9 cellular contexts compared by ENCODE assay signal in the genomic region with DNA sequence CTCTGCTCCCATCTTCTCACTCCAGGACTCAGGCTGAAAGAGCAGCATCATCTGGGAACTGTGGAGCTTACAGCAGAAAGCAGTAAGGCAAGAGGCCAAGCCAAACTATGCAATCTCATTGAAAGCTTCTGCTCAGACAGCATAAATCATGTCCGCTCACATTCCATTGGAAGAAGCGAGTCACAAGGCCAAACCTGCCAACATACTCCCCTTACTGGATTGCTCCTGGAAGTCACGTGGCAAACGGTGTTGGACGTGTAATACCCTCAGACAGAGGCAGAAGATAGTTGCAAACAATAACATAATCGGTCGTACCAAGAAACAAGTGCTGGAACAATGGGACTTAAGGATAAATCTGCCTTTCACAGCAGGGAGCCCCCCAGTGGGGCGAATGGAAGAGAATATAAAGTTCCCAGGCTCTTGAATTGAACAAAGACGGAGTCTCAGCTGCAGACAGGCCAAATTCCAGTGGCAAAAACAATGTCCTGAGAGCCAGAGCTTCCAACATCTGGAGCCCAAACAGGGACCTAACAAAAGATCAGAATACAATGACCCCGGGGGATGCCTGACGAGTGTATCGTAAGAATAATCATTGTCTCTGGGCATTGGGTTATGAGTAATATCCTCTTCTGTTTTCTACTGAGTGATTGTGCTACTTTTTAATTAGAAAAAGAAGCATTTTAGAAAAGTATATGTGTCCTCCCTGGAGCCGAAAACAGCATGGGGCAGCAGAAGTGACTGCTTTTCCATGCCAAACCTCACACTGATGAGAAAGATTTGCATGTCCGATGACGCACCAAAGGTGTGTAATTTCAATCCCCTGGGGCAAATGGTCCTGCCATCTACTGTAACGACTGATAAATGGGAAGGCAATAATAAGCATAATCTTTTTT.
DNase-seq lines count a peak whose midpoint lies in the region; FAIRE-seq and TF ChIP-seq lines count a peak whose summit lies in the region.
"Had no signal": no experiment of that assay in that cellular context is flagged by ENCODE, and none has a peak within 500 bp of the region (broad histone marks: within the 10 kb centered on the region; RNA-seq: fewer than 3 reads in every experiment).

No MANE protein-coding gene starts in this region.

- no peaks in the 10 kb centered on the region for H3K27me3 ChIP-seq in mammary epithelial cell (ENCODE audit: insufficient read depth, low read length)
- no peaks in the 10 kb centered on the region for H3K27me3 ChIP-seq in keratinocyte (ENCODE audit: control insufficient read depth, extremely low read depth, insufficient read depth, low read length)
- peaks cover 9% of the 10 kb centered on the region for H3K27me3 ChIP-seq in transverse colon
- no peaks in the 10 kb centered on the region for H3K27me3 ChIP-seq in esophagus muscularis mucosa

- H3K4me2 ChIP-seq in mammary epithelial cell (ENCODE audit: insufficient read depth, low read depth, low read length) (no peak overlapping the region), keratinocyte (ENCODE audit: control insufficient read depth, extremely low read depth, insufficient read depth, low read depth, low read length) (peak overlapping the region; percentile 70)

- H3K9me3 ChIP-seq in mammary epithelial cell (replicated peaks; ENCODE audit: insufficient read depth, low read length) (no peaks in the 10 kb centered on the region), keratinocyte (ENCODE audit: control insufficient read depth, low read depth, low read length) (no peaks in the 10 kb centered on the region), transverse colon (no peaks in the 10 kb centered on the region), esophagus muscularis mucosa (no peaks in the 10 kb centered on the region)

- H4K20me1 ChIP-seq in mammary epithelial cell (ENCODE audit: insufficient read depth, low read length) (no peaks in the 10 kb centered on the region), keratinocyte (ENCODE audit: control insufficient read depth, extremely low read depth, insufficient read depth, low read length) (no peaks in the 10 kb centered on the region)

- TF ChIP-seq POLR2A in transverse colon (IDR thresholded peaks at IDR 0.05) (no peak), esophagus muscularis mucosa (IDR thresholded peaks at IDR 0.05; ENCODE audit: low read depth) (no peak)

- H3K9me1 ChIP-seq in keratinocyte (ENCODE audit: control insufficient read depth, extremely low read depth, insufficient read depth, low read length): no peaks in the 10 kb centered on the region

- DNase-seq in DMS 273 (lab: John Stamatoyannopoulos, UW; ENCODE audit: unreplicated experiment) (peak; percentile 10), DMS 273 treated with DMSO at 0.1 percent for 48 hours (lab: John Stamatoyannopoulos, UW) (no peak), mammary epithelial cell (peak; percentile 35), keratinocyte (ENCODE audit: low read depth, low spot score) (peak; percentile 65), transverse colon (peak; percentile 15), COR-L47 (lab: John Stamatoyannopoulos, UW) (no peak), esophagus muscularis mucosa (ENCODE audit: extremely low spot score) (no peak)
- no peak for DNase-seq in stimulated activated naive CD4-positive, alpha-beta T cell (lab: John Stamatoyannopoulos, UW)

- H3K27ac ChIP-seq in mammary epithelial cell (ENCODE audit: insufficient read depth, low read depth, low read length) (no peak overlapping the region), keratinocyte (ENCODE audit: control insufficient read depth, insufficient read depth, low read length) (peak overlapping the region; percentile 65), transverse colon (peak overlapping the region in 3 of 4 donors; percentile 8 to 22 (median 18)), esophagus muscularis mucosa (replicated peaks in 1 of 4) (peak overlapping the region in 1 of 4 donors; percentile 54)
- H3K27ac ChIP-seq: 22Rv1 had no signal

- H3K79me2 ChIP-seq in mammary epithelial cell (ENCODE audit: insufficient read depth, low read length) (no peaks in the 10 kb centered on the region), keratinocyte (ENCODE audit: control insufficient read depth, insufficient read depth, low read length) (no peaks in the 10 kb centered on the region)

- no peak overlapping the region for H3K9ac ChIP-seq in mammary epithelial cell (ENCODE audit: insufficient read depth, low read length)
- peak overlapping the region; percentile 19 for H3K9ac ChIP-seq in keratinocyte (ENCODE audit: control insufficient read depth, extremely low read depth, insufficient read depth, low read length)

- WGBS in mammary epithelial cell (ENCODE audit: low coverage, missing lambda C conversion rate): 66% methylated on average over 16 of the region's 16 CpGs
- 64 to 86% methylated on average over 13 to 16 of the region's 16 CpGs for WGBS in transverse colon (ENCODE audit: low coverage in 1 of 2), 2 donors
- 53% methylated on average over 16 of the region's 16 CpGs for WGBS in esophagus muscularis mucosa

- TF ChIP-seq CTCF in mammary epithelial cell (conservative IDR thresholded peaks at IDR 0.05 in 1 of 2, IDR thresholded peaks at IDR 0.05 in 1 of 2; ENCODE audit: extremely low read depth in 1 of 2, insufficient read depth in 1 of 2, low read depth in 1 of 2, low read length in 2 of 2) (no peak), keratinocyte (optimal IDR thresholded peaks at IDR 0.05 in 1 of 3, IDR thresholded peaks at IDR 0.05 in 1 of 3, conservative IDR thresholded peaks at IDR 0.05 in 1 of 3; ENCODE audit: extremely low read depth in 1 of 3, insufficient read depth in 2 of 3, low read length in 3 of 3) (no peak), transverse colon (IDR thresholded peaks at IDR 0.05) (no peak), esophagus muscularis mucosa (IDR thresholded peaks at IDR 0.05) (no peak)

- H3K4me3 ChIP-seq in mammary epithelial cell (replicated peaks in 1 of 3; ENCODE audit: insufficient read depth in 1 of 3, low read depth in 2 of 3, low read length in 3 of 3) (no peak overlapping the region), keratinocyte (ENCODE audit: control insufficient read depth in 2 of 3, extremely low read depth in 1 of 3, insufficient read depth in 2 of 3, low read depth in 1 of 3, low read length in 3 of 3) (peak overlapping the region in 2 of 3 experiments; percentile 28 to 30), transverse colon (no peak overlapping the region), esophagus muscularis mucosa (no peak overlapping the region)

- no TSS peak for BruUV-seq in mammary epithelial cell (replicated peaks; lab: Mats Ljungman, UMichigan)

- peak; percentile 89 for FAIRE-seq in keratinocyte (lab: Jason Lieb, UNC)

- dilution Hi-C loops in mammary epithelial cell (cut with HindIII; ENCODE audit: low sequenced_read_pairs): no loop called here
- dilution Hi-C loops in keratinocyte (cut with MboI; ENCODE audit: extremely low pct_ligation_motif_present, low sequenced_read_pairs): no loop called here

- H2AFZ ChIP-seq in mammary epithelial cell (ENCODE audit: low read depth, low read length) (no peak overlapping the region), keratinocyte (ENCODE audit: control insufficient read depth, low read length) (peak overlapping the region; percentile 70)

- H3K4me1 ChIP-seq in mammary epithelial cell (ENCODE audit: insufficient read depth, low read length) (no peaks in the 10 kb centered on the region), keratinocyte (ENCODE audit: control insufficient read depth, extremely low read depth, insufficient read depth, low read length) (peaks cover 15% of the 10 kb centered on the region), transverse colon (peaks cover 0 to 3% (median 1%) of the 10 kb centered on the region in 4 donors), esophagus muscularis mucosa (peaks cover 7 to 16% (median 14%) of the 10 kb centered on the region in 4 donors)

- no peak for TF ChIP-seq EP300 in transverse colon (IDR thresholded peaks at IDR 0.05; ENCODE audit: low read depth)
- no peak for TF ChIP-seq EP300 in esophagus muscularis mucosa (IDR thresholded peaks at IDR 0.05)

- H3K36me3 ChIP-seq in mammary epithelial cell (ENCODE audit: insufficient read depth, low read length) (no peaks in the 10 kb centered on the region), keratinocyte (ENCODE audit: control insufficient read depth in 2 of 2, extremely low read depth in 1 of 2, insufficient read depth in 2 of 2, low read length in 2 of 2) (no peaks in the 10 kb centered on the region), transverse colon (no peaks in the 10 kb centered on the region), esophagus muscularis mucosa (no peaks in the 10 kb centered on the region)

- intact Hi-C loops in mammary epithelial cell (cut with micrococcal nuclease): no loop called here
- intact Hi-C loops in transverse colon (cut with DNase I; ENCODE audit: low total_unique reads): no loop called here
- intact Hi-C loops in esophagus muscularis mucosa (cut with DNase I): no loop called here

- CTCF ChIA-PET in mammary epithelial cell (lab: Charles Lee; ENCODE audit: low non-redundant PET): no interaction called here

- in situ Hi-C loops in mammary epithelial cell (cut with MboI; ENCODE audit: low sequenced_read_pairs in 2 of 2) (no loop called here), transverse colon (cut with MboI; ENCODE audit: low pct_ligation_motif_present in 1 of 4, low pct_unique_long_range_greater_than_20kb in 1 of 4, low sequenced_read_pairs in 3 of 4) (no loop called here)

Comparison
In these comparisons a context has a peak if more than half of its experiments do, and no peak if none do; other contexts are left out.
1. DNase-seq: peak in DMS 273 (single experiment), mammary epithelial cell (single experiment), keratinocyte (single experiment) and transverse colon (single experiment); none in DMS 273 treated with DMSO at 0.1 percent for 48 hours (single experiment), COR-L47 (single experiment), esophagus muscularis mucosa (single experiment) and stimulated activated naive CD4-positive, alpha-beta T cell (0 of 6).
2. H3K4me3 ChIP-seq: peak in keratinocyte (2 of 3); none in mammary epithelial cell (0 of 3), transverse colon (0 of 4) and esophagus muscularis mucosa (0 of 4).